Comparison of ENCODE assay signal across 20 cellular contexts in the genomic region with DNA sequence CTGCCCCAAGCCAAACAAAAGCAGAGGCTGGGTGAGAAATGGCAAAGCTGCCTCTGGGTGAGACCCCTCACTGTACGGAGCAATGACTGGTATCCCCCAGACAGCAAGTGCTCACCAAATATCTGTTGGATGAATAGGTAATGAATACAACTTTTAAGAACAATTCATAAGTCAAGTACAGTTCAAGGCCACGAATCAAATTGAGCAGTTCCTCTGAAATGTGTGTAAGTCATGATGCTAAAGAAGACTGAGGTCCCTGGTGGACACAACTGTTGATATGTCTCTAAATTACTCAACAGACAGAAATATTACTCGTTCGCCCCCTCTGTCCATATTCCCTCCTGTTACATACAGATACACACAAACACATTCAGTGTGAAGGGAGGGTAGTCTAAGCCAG.
"Had no signal": no experiment of that assay in that cellular context is flagged by ENCODE, and none has a peak within 500 bp of the region (broad histone marks: within the 10 kb centered on the region; RNA-seq: fewer than 3 reads in every experiment).

No MANE protein-coding gene starts in this region.

- H3K4me3 ChIP-seq: adrenal gland, cardiac muscle cell, esophagus squamous epithelium, lower lobe of right lung, sigmoid colon, spleen, upper lobe of right lung had no signal

- H3K4me1 ChIP-seq: adrenal gland, spleen had no signal

- H3K9me3 ChIP-seq: adrenal gland, esophagus squamous epithelium, lower lobe of right lung, neutrophil, sigmoid colon, spleen, upper lobe of right lung had no signal

- H3K9me3 Mint-ChIP-seq: activated naive CD4-positive, alpha-beta T cell treated with anti-CD3 and anti-CD28 coated beads, Interleukin-2, amount 50 U/mL, for 24 hours; stimulated activated memory B cell treated with anti-CD40 and anti-IgM and Interleukin-4, amounts not matched to agents 10 μg/mL and 1 μg/mL and 100 μg/mL, for 72 hours; T-helper 1 cell treated with Interleukin-12 subunit alpha and Interleukin-12 subunit beta and Interleukin-4 antibody, amounts not matched to agents 30 μg/mL and 1 μg/mL, for 36 hours had no signal

- H3K27ac ChIP-seq: adrenal gland, cardiac muscle cell, esophagus squamous epithelium, lower lobe of right lung, neutrophil, sigmoid colon, spleen, upper lobe of right lung had no signal

- H3K4me1 Mint-ChIP-seq: activated naive CD4-positive, alpha-beta T cell treated with anti-CD3 and anti-CD28 coated beads, Interleukin-2, amount 50 U/mL, for 24 hours; natural killer cell; stimulated activated memory B cell treated with anti-CD40 and anti-IgM and Interleukin-4, amounts not matched to agents 10 μg/mL and 1 μg/mL and 100 μg/mL, for 72 hours had no signal

- H3K27ac Mint-ChIP-seq: activated naive CD4-positive, alpha-beta T cell treated with anti-CD3 and anti-CD28 coated beads, Interleukin-2, amount 50 U/mL, for 24 hours; natural killer cell; stimulated activated memory B cell treated with anti-CD40 and anti-IgM and Interleukin-4, amounts not matched to agents 10 μg/mL and 1 μg/mL and 100 μg/mL, for 72 hours; T-helper 1 cell treated with Interleukin-12 subunit alpha and Interleukin-12 subunit beta and Interleukin-4 antibody, amounts not matched to agents 30 μg/mL and 1 μg/mL, for 36 hours had no signal

- ATAC-seq: lower lobe of right lung; natural killer cell; stimulated activated memory B cell treated with anti-CD40 and anti-IgM and Interleukin-4, amounts not matched to agents 10 μg/mL and 1 μg/mL and 100 μg/mL, for 72 hours; upper lobe of right lung had no signal

- DNase-seq: activated CD4-positive, alpha-beta T cell treated with anti-CD3 and anti-CD28 coated beads, Interleukin-2, amount 50 U/mL, for 1 hour; activated CD4-positive, CD25-positive, alpha-beta regulatory T cell treated with anti-CD3 and anti-CD28 coated beads, Interleukin-2, amount 50 U/mL, for 72 hours; activated CD8-positive, alpha-beta memory T cell treated with anti-CD3 and anti-CD28 coated beads, Interleukin-2, amount 50 U/mL, for 4 hours; activated gamma-delta T cell; activated T-cell treated with anti-CD3 and anti-CD28 coated beads, Interleukin-2, amount 50 U/mL, for 48 hours; adrenal gland; dermis blood vessel endothelial cell; effector memory CD4-positive, alpha-beta T cell; esophagus squamous epithelium; lower lobe of right lung; natural killer cell; sigmoid colon; spleen; stimulated activated CD4-positive, alpha-beta T cell treated with anti-CD3 and anti-CD28 coated beads, Interleukin-4, amount 100 ng/mL, for 4 hours; upper lobe of right lung had no signal

- H3K4me3 Mint-ChIP-seq: activated naive CD4-positive, alpha-beta T cell treated with anti-CD3 and anti-CD28 coated beads, Interleukin-2, amount 50 U/mL, for 24 hours; natural killer cell; stimulated activated memory B cell treated with anti-CD40 and anti-IgM and Interleukin-4, amounts not matched to agents 10 μg/mL and 1 μg/mL and 100 μg/mL, for 72 hours; T-helper 1 cell treated with Interleukin-12 subunit alpha and Interleukin-12 subunit beta and Interleukin-4 antibody, amounts not matched to agents 30 μg/mL and 1 μg/mL, for 36 hours had no signal

- H3K36me3 ChIP-seq: adrenal gland, cardiac muscle cell, esophagus squamous epithelium, lower lobe of right lung, neutrophil, sigmoid colon, spleen, upper lobe of right lung had no signal

- H3K27me3 ChIP-seq: adrenal gland, cardiac muscle cell, esophagus squamous epithelium, neutrophil, sigmoid colon, spleen, upper lobe of right lung had no signal

- H3K36me3 Mint-ChIP-seq: activated naive CD4-positive, alpha-beta T cell treated with anti-CD3 and anti-CD28 coated beads, Interleukin-2, amount 50 U/mL, for 24 hours; natural killer cell; stimulated activated memory B cell treated with anti-CD40 and anti-IgM and Interleukin-4, amounts not matched to agents 10 μg/mL and 1 μg/mL and 100 μg/mL, for 72 hours had no signal

- H3K27me3 Mint-ChIP-seq: activated naive CD4-positive, alpha-beta T cell treated with anti-CD3 and anti-CD28 coated beads, Interleukin-2, amount 50 U/mL, for 24 hours had no signal
